9 cellular contexts compared by ENCODE assay signal in the genomic region with DNA sequence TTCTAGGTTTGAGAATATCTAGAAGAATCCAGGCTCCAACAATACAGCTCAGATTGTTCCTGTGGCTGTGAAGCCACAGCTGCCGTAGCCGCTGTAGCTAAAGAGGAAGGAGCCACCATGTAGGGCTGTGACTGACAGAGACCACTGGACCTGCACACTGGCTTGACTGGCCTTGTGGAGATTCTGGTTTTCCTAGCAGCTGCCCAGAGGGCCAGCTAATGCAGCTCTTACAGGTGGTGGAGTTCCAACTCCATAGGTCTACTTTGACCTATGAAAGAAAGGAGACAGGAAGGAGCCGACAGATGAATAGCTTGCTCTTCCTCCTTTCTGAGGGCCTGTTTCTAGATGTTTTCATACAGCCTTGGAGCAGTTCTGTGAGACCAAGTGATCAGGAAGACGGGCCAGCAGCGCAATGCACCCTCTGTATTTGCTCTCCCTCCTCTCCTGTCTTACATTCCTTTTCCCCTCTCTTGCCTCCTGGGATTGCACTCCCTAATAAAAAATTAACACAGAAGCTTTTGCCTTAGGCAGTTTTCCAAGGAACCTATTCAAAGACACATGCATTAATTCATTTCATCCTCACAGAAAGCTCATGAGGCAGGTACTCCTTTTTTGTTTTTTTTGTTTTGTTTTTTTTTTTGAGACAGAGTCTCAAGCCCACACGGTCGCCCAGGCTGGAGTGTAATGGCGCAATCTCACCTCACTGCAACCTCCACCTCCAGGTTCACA. TPM values are rescaled to one million over a fixed set of nuclear protein-coding genes. Genes with fewer than 3 reads are reported as not detected.
DNase-seq lines count a peak whose midpoint lies in the region; ATAC-seq and TF ChIP-seq lines count a peak whose summit lies in the region.
"Had no signal": no experiment of that assay in that cellular context is flagged by ENCODE, and none has a peak within 500 bp of the region (broad histone marks: within the 10 kb centered on the region; RNA-seq: fewer than 3 reads in every experiment).

No MANE protein-coding gene starts in this region.

- TF ChIP-seq POLR2A in spleen (IDR thresholded peaks at IDR 0.05): no peak
- TF ChIP-seq POLR2A in esophagus muscularis mucosa (IDR thresholded peaks at IDR 0.05; ENCODE audit: low read depth): no peak

- POLR2A ChIA-PET in activated CD4-positive, alpha-beta T cell treated with anti-CD3 and anti-CD28 coated beads for 36 hours (lab: Charles Lee): interaction anchor here (0.7 to 1.4 kb wide), 7 partner anchors 14 to 72 kb away, joined by 3 to 10 read pairs (median 4); no protein-coding TSS in a partner anchor

- no peak for TF ChIP-seq CTCF in spleen (IDR thresholded peaks at IDR 0.05 in 8 of 11, conservative IDR thresholded peaks at IDR 0.05 in 3 of 11)
- no peak for TF ChIP-seq CTCF in BE2C (IDR thresholded peaks at IDR 0.05; ENCODE audit: low read depth, low read length)
- no peak for TF ChIP-seq CTCF in esophagus muscularis mucosa (IDR thresholded peaks at IDR 0.05)
- TF ChIP-seq CTCF in nephron progenitor cell (IDR thresholded peaks at IDR 0.05): no peak

- H3K9me3 Mint-ChIP-seq in activated CD4-positive, alpha-beta T cell treated with anti-CD3 and anti-CD28 coated beads for 36 hours (ENCODE audit: low read depth): no peaks in the 10 kb centered on the region
- peaks cover 9% of the 10 kb centered on the region for H3K9me3 Mint-ChIP-seq in T-helper 1 cell treated with Interleukin-12 subunit alpha and Interleukin-12 subunit beta and Interleukin-4 antibody, amounts not matched to agents 30 μg/mL and 1 μg/mL, for 36 hours
- no peaks in the 10 kb centered on the region for H3K9me3 Mint-ChIP-seq in nephron progenitor cell

- H3K27ac Mint-ChIP-seq in activated CD4-positive, alpha-beta T cell treated with anti-CD3 and anti-CD28 coated beads for 36 hours: peak overlapping the region; percentile 87
- peak overlapping the region; percentile 98 for H3K27ac Mint-ChIP-seq in T-helper 1 cell treated with Interleukin-12 subunit alpha and Interleukin-12 subunit beta and Interleukin-4 antibody, amounts not matched to agents 30 μg/mL and 1 μg/mL, for 36 hours
- no peak overlapping the region for H3K27ac Mint-ChIP-seq in nephron progenitor cell

- peaks cover 0 to 23% (median 11%) of the 10 kb centered on the region in 6 donors for H3K4me1 ChIP-seq in spleen
- H3K4me1 ChIP-seq in BE2C: no peaks in the 10 kb centered on the region
- H3K4me1 ChIP-seq in esophagus muscularis mucosa: no peaks in the 10 kb centered on the region
- H3K4me1 ChIP-seq: body of pancreas had no signal

- no peak for TF ChIP-seq EP300 in esophagus muscularis mucosa (IDR thresholded peaks at IDR 0.05)

- peak overlapping the region in 5 of 8 donors; percentile 1 to 63 (median 35) for H3K27ac ChIP-seq in spleen
- no peak overlapping the region for H3K27ac ChIP-seq in esophagus muscularis mucosa (replicated peaks in 1 of 4)
- H3K27ac ChIP-seq: body of pancreas had no signal

- peak overlapping the region; percentile 54 for H3K4me3 Mint-ChIP-seq in activated CD4-positive, alpha-beta T cell treated with anti-CD3 and anti-CD28 coated beads for 36 hours
- H3K4me3 Mint-ChIP-seq in T-helper 1 cell treated with Interleukin-12 subunit alpha and Interleukin-12 subunit beta and Interleukin-4 antibody, amounts not matched to agents 30 μg/mL and 1 μg/mL, for 36 hours: no peak overlapping the region
- H3K4me3 Mint-ChIP-seq in nephron progenitor cell: no peak overlapping the region

- ATAC-seq in activated CD4-positive, alpha-beta T cell treated with anti-CD3 and anti-CD28 coated beads for 36 hours: peak; percentile 65
- peak; percentile 60 for ATAC-seq in HG02943 (IDR thresholded peaks at IDR 0.05; ENCODE audit: low read depth, unreplicated experiment)
- ATAC-seq: body of pancreas had no signal

- peaks cover 44% of the 10 kb centered on the region for H3K4me1 Mint-ChIP-seq in activated CD4-positive, alpha-beta T cell treated with anti-CD3 and anti-CD28 coated beads for 36 hours
- peaks cover 44% of the 10 kb centered on the region for H3K4me1 Mint-ChIP-seq in T-helper 1 cell treated with Interleukin-12 subunit alpha and Interleukin-12 subunit beta and Interleukin-4 antibody, amounts not matched to agents 30 μg/mL and 1 μg/mL, for 36 hours (ENCODE audit: low read depth)
- no peaks in the 10 kb centered on the region for H3K4me1 Mint-ChIP-seq in nephron progenitor cell

- intact Hi-C loops in activated CD4-positive, alpha-beta T cell treated with anti-CD3 and anti-CD28 coated beads for 36 hours (cut with DNase I, micrococcal nuclease): loop anchor here in 1 of 2 experiments (2.0 kb wide), 1 partner anchor 75 kb away; a partner anchor contains a TSS
- intact Hi-C loops in spleen (cut with DNase I; ENCODE audit: low total_unique reads) (no loop called here), esophagus muscularis mucosa (cut with DNase I) (no loop called here)

- WGBS in spleen, 5 donors: 55 to 62% (median 58%) methylated on average over 8 of the region's 8 CpGs
- 89% methylated on average over 8 of the region's 8 CpGs for WGBS in esophagus muscularis mucosa

- H3K27me3 ChIP-seq in spleen (replicated peaks in 1 of 7) (no peaks in the 10 kb centered on the region), BE2C (no peaks in the 10 kb centered on the region), esophagus muscularis mucosa (no peaks in the 10 kb centered on the region)
- H3K27me3 ChIP-seq: body of pancreas had no signal

- peak; percentile 45 for DNase-seq in activated CD4-positive, alpha-beta T cell treated with anti-CD3 and anti-CD28 coated beads for 36 hours
- DNase-seq in activated CD4-positive, alpha-beta T cell treated with anti-CD3 and anti-CD28 coated beads, Interleukin-2, amount 50 U/mL, for 48 hours: no peak
- DNase-seq in spleen (no peak), BE2C (no peak), esophagus muscularis mucosa (ENCODE audit: extremely low spot score) (no peak), nephron progenitor cell (no peak)
- DNase-seq: body of pancreas had no signal

- CTCF ChIA-PET in activated CD4-positive, alpha-beta T cell treated with anti-CD3 and anti-CD28 coated beads for 36 hours (lab: Charles Lee): interaction anchor here (0.6 to 2.2 kb wide), 12 partner anchors 9 to 189 kb away, joined by 3 to 13 read pairs (median 4); no protein-coding TSS in a partner anchor

- H3K4me3 ChIP-seq in spleen (no peak overlapping the region), BE2C (ENCODE audit: low read depth, low read length) (no peak overlapping the region), esophagus muscularis mucosa (no peak overlapping the region)
- H3K4me3 ChIP-seq: body of pancreas had no signal

- H3K9me3 ChIP-seq in spleen: no peaks in the 10 kb centered on the region
- H3K9me3 ChIP-seq in BE2C: no peaks in the 10 kb centered on the region
- no peaks in the 10 kb centered on the region for H3K9me3 ChIP-seq in esophagus muscularis mucosa
- H3K9me3 ChIP-seq: body of pancreas had no signal

- no peaks in the 10 kb centered on the region for H3K36me3 ChIP-seq in spleen
- no peaks in the 10 kb centered on the region for H3K36me3 ChIP-seq in BE2C
- H3K36me3 ChIP-seq in esophagus muscularis mucosa: no peaks in the 10 kb centered on the region

- peaks cover 3% of the 10 kb centered on the region for H3K36me3 Mint-ChIP-seq in activated CD4-positive, alpha-beta T cell treated with anti-CD3 and anti-CD28 coated beads for 36 hours (ENCODE audit: low read depth)
- peaks cover 11% of the 10 kb centered on the region for H3K36me3 Mint-ChIP-seq in T-helper 1 cell treated with Interleukin-12 subunit alpha and Interleukin-12 subunit beta and Interleukin-4 antibody, amounts not matched to agents 30 μg/mL and 1 μg/mL, for 36 hours (ENCODE audit: low read depth)
- H3K36me3 Mint-ChIP-seq in nephron progenitor cell (ENCODE audit: low read depth): no peaks in the 10 kb centered on the region

- H3K27me3 Mint-ChIP-seq in activated CD4-positive, alpha-beta T cell treated with anti-CD3 and anti-CD28 coated beads for 36 hours: no peaks in the 10 kb centered on the region
- H3K27me3 Mint-ChIP-seq in T-helper 1 cell treated with Interleukin-12 subunit alpha and Interleukin-12 subunit beta and Interleukin-4 antibody, amounts not matched to agents 30 μg/mL and 1 μg/mL, for 36 hours (ENCODE audit: low read depth): no peaks in the 10 kb centered on the region
- H3K27me3 Mint-ChIP-seq in nephron progenitor cell (ENCODE audit: low read depth, poor library complexity): peaks cover 4% of the 10 kb centered on the region

RNA-seq across cellular contexts. Expression of a gene that starts 51.8 kb away (rescaled TPM):
- total RNA-seq in activated CD4-positive, alpha-beta T cell treated with anti-CD3 and anti-CD28 coated beads for 36 hours: 10 to 100 TPM; 29.2 to 35.9 TPM
- total RNA-seq in spleen: 1 to 10 TPM in 6 of 7 donors, under 1 TPM in 1; 0.94 to 6.6 (median 3.1) TPM
- 1 to 10 TPM in 1 of 3 donors, under 1 TPM in 2; 0.45 to 1.3 (median 0.87) TPM for polyA plus RNA-seq in spleen
- polyA plus RNA-seq in BE2C (2012; ENCODE audit: insufficient read depth, insufficient read length, low read depth): 1.2 TPM
- under 1 TPM; 0.29 to 0.83 (median 0.50) TPM for total RNA-seq in esophagus muscularis mucosa
- total RNA-seq: body of pancreas had no signal

Comparison
In these comparisons a context has a peak if more than half of its experiments do, and no peak if none do; other contexts are left out.
1. H3K27ac ChIP-seq: peak in spleen (5 of 8); none in esophagus muscularis mucosa (0 of 4).